In genomic region chr13:92487238-92487637, GRCh38 we compare ENCODE assay signal across 40 cellular contexts.
"Had no signal": no experiment of that assay in that cellular context is flagged by ENCODE, and none has a peak within 500 bp of the region (broad histone marks: within the 10 kb centered on the region; RNA-seq: fewer than 3 reads in every experiment).

No MANE protein-coding gene starts in this region.

- ATAC-seq: activated naive CD4-positive, alpha-beta T cell treated with anti-CD3 and anti-CD28 coated beads, Interleukin-2, amount 50 U/mL, for 72 hours; activated T-cell treated with anti-CD3 and anti-CD28 coated beads, Interleukin-2, amount 50 U/mL, for 4 hours; body of pancreas; Right ventricle myocardium inferior had no signal

- H3K9me3 ChIP-seq: adrenal gland, body of pancreas, breast epithelium, MG63 had no signal

- H3K4me3 ChIP-seq: adrenal gland, body of pancreas, breast epithelium, MG63, PC-9 had no signal

- DNase-seq: activated B cell treated with CpG ODN at 0.5 μM for 24 hours; activated CD4-positive, alpha-beta memory T cell treated with anti-CD3 and anti-CD28 coated beads for 36 hours; activated CD4-positive, alpha-beta T cell treated with anti-CD3 and anti-CD28 coated beads for 4 hours; activated CD4-positive, alpha-beta T cell treated with anti-CD3 and anti-CD28 coated beads, Interleukin-2, amount 50 U/mL, for 1 hour; activated CD4-positive, CD25-positive, alpha-beta regulatory T cell treated with anti-CD3 and anti-CD28 coated beads, Interleukin-2, amount 50 U/mL, for 72 hours; activated CD8-positive, alpha-beta memory T cell treated with anti-CD3 and anti-CD28 coated beads, Interleukin-2, amount 50 U/mL, for 4 hours; activated gamma-delta T cell treated with Interleukin-2 at 50 U/mL for 16 hours; activated naive CD4-positive, alpha-beta T cell treated with anti-CD3 and anti-CD28 coated beads for 36 hours; activated T-cell treated with anti-CD3 and anti-CD28 coated beads for 4 hours; activated T-cell treated with anti-CD3 and anti-CD28 coated beads, Interleukin-2, amount 50 U/mL, for 4 hours; adrenal gland; body of pancreas; Kasumi-1; KG1; MG63; MV-4-11; NCI-H1092; NCI-H146; NCI-H187 treated with DMSO at 0.1 percent for 48 hours; NCI-H2081; NCI-H2171 treated with DMSO at 0.1 percent for 48 hours; NCI-H2227 treated with DMSO at 0.1 percent for 48 hours; NCI-H446; NCI-H524 treated with DMSO at 0.1 percent for 48 hours; NCI-H748 treated with DMSO at 0.1 percent for 48 hours; NK-92 treated with Interleukin-12 subunit alpha and Interleukin-12 subunit beta, amount 100 ng/mL, for 24 hours; PC-9; SIG-M5; SW 1271; T-helper 1 cell; T-helper 2 cell; T-helper 9 cell had no signal

- H3K36me3 Mint-ChIP-seq: activated CD4-positive, alpha-beta memory T cell treated with anti-CD3 and anti-CD28 coated beads for 36 hours; activated naive CD4-positive, alpha-beta T cell treated with anti-CD3 and anti-CD28 coated beads, Interleukin-2, amount 50 U/mL, for 72 hours had no signal

- H3K4me2 ChIP-seq: PC-9 had no signal

- H3K4me1 Mint-ChIP-seq: activated B cell treated with CpG ODN at 0.5 μM for 24 hours had no signal

- H3K27ac Mint-ChIP-seq: activated B cell treated with CpG ODN at 0.5 μM for 24 hours; activated CD4-positive, alpha-beta memory T cell treated with anti-CD3 and anti-CD28 coated beads for 36 hours; activated naive CD4-positive, alpha-beta T cell treated with anti-CD3 and anti-CD28 coated beads for 36 hours; activated naive CD4-positive, alpha-beta T cell treated with anti-CD3 and anti-CD28 coated beads, Interleukin-2, amount 50 U/mL, for 72 hours; activated T-helper 1 cell treated with anti-CD3 and anti-CD28 coated beads, Interleukin-12 subunit alpha, Interleukin-12 subunit beta, Interleukin-2, Interleukin-4 antibody, amounts not matched to agents 30 ng/mL and 10 ng/mL and 1 ng/mL, durations not matched to agents 14 hours and 24 hours and 36 hours had no signal

- H3K27me3 Mint-ChIP-seq: activated B cell treated with CpG ODN at 0.5 μM for 24 hours; activated CD4-positive, alpha-beta memory T cell treated with anti-CD3 and anti-CD28 coated beads for 36 hours had no signal

- FAIRE-seq: astrocyte, RCC 7860 had no signal

- H3K27ac ChIP-seq: adrenal gland, body of pancreas, breast epithelium, PC-9, RWPE1, VCaP had no signal

- H3K4me3 Mint-ChIP-seq: activated B cell treated with CpG ODN at 0.5 μM for 24 hours; activated CD4-positive, alpha-beta memory T cell treated with anti-CD3 and anti-CD28 coated beads for 36 hours; activated naive CD4-positive, alpha-beta T cell treated with anti-CD3 and anti-CD28 coated beads for 36 hours; activated T-cell treated with anti-CD3 and anti-CD28 coated beads, Interleukin-2, amount 50 U/mL, for 4 hours; activated T-helper 1 cell treated with anti-CD3 and anti-CD28 coated beads, Interleukin-12 subunit alpha, Interleukin-12 subunit beta, Interleukin-2, Interleukin-4 antibody, amounts not matched to agents 30 ng/mL and 10 ng/mL and 1 ng/mL, durations not matched to agents 14 hours and 24 hours and 36 hours had no signal

- H3K4me1 ChIP-seq: adrenal gland, body of pancreas, breast epithelium had no signal
